1 cellular context compared by ENCODE assay signal in the genomic region with DNA sequence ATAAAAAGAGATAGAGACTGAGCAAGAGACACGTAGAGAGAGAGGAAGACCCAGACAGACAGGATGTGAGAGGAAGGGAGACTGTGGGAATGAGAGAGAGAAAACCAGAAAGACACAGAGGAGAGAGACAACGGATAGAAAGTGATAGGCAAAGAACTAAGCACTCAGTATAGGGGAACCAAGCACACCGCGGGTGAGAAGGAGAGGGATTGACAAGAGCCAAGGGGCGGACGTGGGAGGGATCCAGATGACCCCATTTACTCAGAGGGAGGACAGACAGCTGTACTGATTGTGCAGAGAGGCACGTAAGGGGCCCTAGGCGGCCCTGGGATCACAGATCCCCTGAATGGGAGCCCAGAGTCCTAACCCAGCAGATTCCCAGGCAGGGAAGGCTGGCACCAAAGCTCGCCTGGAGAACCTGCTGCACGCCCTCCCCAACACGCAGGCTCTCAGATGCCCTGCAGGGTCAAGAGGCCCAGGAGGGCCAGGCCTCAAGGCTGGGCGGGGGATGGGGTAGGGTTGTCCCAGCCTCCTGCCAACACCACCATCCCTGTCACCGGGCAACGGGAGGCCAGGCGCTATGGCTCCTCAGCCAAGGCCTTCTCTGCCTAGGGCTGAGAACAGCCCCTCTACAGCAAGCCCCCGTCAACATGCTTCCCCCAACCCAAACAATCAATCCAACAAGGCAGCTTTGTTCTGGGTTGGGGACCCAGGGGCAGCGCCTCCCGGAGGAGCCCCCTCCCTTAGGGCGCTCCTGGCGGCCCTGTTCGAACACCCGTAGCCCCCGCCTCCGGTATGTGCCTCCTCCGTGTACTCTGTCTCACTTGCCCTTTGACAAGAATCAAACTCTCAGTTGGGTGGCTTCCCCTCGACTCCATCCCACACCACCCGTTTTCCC.
TF ChIP-seq lines count a peak whose summit lies in the region.

No MANE protein-coding gene starts in this region.

TF ChIP-seq in GM23338, 12 proteins besides CTCF, POLR2A, EP300 and RAD21 (continued from another document):
- TF ChIP-seq, protein P1, sequence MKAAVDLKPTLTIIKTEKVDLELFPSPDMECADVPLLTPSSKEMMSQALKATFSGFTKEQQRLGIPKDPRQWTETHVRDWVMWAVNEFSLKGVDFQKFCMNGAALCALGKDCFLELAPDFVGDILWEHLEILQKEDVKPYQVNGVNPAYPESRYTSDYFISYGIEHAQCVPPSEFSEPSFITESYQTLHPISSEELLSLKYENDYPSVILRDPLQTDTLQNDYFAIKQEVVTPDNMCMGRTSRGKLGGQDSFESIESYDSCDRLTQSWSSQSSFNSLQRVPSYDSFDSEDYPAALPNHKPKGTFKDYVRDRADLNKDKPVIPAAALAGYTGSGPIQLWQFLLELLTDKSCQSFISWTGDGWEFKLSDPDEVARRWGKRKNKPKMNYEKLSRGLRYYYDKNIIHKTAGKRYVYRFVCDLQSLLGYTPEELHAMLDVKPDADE (IDR thresholded peaks at IDR 0.05), result no peak
- TF ChIP-seq ZNF114 (CRISPR knock-in tag; IDR thresholded peaks at IDR 0.05), result no peak
- no peak for TF ChIP-seq STAT1 (IDR thresholded peaks at IDR 0.05; ENCODE audit: unreplicated experiment)
- TF ChIP-seq JUNB (IDR thresholded peaks at IDR 0.05; ENCODE audit: unreplicated experiment), result no peak
- no peak for TF ChIP-seq EZH2phosphoT487 (IDR thresholded peaks at IDR 0.05; ENCODE audit: unreplicated experiment)
- TF ChIP-seq POLR2AphosphoS5 (IDR thresholded peaks at IDR 0.05; ENCODE audit: low read depth), result no peak
- TF ChIP-seq CREB1 (CRISPR knock-in tag; IDR thresholded peaks at IDR 0.05; ENCODE audit: low read depth), result no peak
- TF ChIP-seq EZH2 (IDR thresholded peaks at IDR 0.05; ENCODE audit: low read depth, unreplicated experiment), result no peak
- TF ChIP-seq, protein P2, sequence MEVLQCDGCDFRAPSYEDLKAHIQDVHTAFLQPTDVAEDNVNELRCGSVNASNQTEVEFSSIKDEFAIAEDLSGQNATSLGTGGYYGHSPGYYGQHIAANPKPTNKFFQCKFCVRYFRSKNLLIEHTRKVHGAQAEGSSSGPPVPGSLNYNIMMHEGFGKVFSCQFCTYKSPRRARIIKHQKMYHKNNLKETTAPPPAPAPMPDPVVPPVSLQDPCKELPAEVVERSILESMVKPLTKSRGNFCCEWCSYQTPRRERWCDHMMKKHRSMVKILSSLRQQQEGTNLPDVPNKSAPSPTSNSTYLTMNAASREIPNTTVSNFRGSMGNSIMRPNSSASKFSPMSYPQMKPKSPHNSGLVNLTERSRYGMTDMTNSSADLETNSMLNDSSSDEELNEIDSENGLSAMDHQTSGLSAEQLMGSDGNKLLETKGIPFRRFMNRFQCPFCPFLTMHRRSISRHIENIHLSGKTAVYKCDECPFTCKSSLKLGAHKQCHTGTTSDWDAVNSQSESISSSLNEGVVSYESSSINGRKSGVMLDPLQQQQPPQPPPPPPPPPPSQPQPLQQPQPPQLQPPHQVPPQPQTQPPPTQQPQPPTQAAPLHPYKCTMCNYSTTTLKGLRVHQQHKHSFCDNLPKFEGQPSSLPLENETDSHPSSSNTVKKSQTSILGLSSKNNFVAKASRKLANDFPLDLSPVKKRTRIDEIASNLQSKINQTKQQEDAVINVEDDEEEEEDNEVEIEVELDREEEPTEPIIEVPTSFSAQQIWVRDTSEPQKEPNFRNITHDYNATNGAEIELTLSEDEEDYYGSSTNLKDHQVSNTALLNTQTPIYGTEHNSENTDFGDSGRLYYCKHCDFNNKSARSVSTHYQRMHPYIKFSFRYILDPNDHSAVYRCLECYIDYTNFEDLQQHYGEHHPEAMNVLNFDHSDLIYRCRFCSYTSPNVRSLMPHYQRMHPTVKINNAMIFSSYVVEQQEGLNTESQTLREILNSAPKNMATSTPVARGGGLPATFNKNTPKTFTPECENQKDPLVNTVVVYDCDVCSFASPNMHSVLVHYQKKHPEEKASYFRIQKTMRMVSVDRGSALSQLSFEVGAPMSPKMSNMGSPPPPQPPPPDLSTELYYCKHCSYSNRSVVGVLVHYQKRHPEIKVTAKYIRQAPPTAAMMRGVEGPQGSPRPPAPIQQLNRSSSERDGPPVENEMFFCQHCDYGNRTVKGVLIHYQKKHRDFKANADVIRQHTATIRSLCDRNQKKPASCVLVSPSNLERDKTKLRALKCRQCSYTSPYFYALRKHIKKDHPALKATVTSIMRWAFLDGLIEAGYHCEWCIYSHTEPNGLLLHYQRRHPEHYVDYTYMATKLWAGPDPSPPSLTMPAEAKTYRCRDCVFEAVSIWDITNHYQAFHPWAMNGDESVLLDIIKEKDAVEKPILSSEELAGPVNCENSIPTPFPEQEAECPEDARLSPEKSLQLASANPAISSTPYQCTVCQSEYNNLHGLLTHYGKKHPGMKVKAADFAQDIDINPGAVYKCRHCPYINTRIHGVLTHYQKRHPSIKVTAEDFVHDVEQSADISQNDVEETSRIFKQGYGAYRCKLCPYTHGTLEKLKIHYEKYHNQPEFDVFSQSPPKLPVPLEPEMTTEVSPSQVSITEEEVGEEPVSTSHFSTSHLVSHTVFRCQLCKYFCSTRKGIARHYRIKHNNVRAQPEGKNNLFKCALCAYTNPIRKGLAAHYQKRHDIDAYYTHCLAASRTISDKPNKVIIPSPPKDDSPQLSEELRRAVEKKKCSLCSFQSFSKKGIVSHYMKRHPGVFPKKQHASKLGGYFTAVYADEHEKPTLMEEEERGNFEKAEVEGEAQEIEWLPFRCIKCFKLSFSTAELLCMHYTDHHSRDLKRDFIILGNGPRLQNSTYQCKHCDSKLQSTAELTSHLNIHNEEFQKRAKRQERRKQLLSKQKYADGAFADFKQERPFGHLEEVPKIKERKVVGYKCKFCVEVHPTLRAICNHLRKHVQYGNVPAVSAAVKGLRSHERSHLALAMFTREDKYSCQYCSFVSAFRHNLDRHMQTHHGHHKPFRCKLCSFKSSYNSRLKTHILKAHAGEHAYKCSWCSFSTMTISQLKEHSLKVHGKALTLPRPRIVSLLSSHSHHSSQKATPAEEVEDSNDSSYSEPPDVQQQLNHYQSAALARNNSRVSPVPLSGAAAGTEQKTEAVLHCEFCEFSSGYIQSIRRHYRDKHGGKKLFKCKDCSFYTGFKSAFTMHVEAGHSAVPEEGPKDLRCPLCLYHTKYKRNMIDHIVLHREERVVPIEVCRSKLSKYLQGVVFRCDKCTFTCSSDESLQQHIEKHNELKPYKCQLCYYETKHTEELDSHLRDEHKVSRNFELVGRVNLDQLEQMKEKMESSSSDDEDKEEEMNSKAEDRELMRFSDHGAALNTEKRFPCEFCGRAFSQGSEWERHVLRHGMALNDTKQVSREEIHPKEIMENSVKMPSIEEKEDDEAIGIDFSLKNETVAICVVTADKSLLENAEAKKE (CRISPR knock-in tag; IDR thresholded peaks at IDR 0.05), result no peak
